In the genomic region with DNA sequence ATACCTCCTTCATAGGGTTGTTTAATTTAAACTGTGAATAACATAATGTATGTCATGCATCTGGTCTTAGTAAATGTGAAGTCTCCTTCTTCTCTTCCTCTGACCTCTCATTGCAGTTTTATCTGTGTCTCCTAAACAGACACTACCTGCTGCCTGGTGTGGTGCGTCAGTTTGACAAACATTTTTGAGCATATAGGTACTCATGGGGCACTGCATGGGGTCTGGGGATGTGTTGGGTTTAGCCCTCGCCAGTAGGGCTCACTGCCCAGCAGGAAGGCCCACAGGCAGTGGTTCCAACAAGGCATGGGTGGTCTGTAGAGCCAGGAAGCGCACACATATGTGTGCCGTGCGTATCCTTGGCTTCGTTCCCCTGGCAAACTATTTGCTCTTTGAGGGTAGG, we compare ENCODE assay signal across 2 cellular contexts.
TF ChIP-seq lines count a peak whose summit lies in the region.

No MANE protein-coding gene starts in this region.

TF ChIP-seq in SK-N-SH, 30 proteins besides CTCF, POLR2A, EP300 and RAD21:
- no peak for TF ChIP-seq ELF1 (IDR thresholded peaks at IDR 0.05)
- TF ChIP-seq, protein P1, sequence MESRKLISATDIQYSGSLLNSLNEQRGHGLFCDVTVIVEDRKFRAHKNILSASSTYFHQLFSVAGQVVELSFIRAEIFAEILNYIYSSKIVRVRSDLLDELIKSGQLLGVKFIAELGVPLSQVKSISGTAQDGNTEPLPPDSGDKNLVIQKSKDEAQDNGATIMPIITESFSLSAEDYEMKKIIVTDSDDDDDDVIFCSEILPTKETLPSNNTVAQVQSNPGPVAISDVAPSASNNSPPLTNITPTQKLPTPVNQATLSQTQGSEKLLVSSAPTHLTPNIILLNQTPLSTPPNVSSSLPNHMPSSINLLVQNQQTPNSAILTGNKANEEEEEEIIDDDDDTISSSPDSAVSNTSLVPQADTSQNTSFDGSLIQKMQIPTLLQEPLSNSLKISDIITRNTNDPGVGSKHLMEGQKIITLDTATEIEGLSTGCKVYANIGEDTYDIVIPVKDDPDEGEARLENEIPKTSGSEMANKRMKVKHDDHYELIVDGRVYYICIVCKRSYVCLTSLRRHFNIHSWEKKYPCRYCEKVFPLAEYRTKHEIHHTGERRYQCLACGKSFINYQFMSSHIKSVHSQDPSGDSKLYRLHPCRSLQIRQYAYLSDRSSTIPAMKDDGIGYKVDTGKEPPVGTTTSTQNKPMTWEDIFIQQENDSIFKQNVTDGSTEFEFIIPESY (IDR thresholded peaks at IDR 0.05; ENCODE audit: borderline replicate concordance, low read depth), result no peak
- TF ChIP-seq TAF1 (IDR thresholded peaks at IDR 0.05; ENCODE audit: borderline replicate concordance, low read depth, low read length), result no peak
- no peak for TF ChIP-seq POLR2AphosphoS5 (IDR thresholded peaks at IDR 0.05; ENCODE audit: low read depth, low read length)
- no peak for TF ChIP-seq TEAD4 (IDR thresholded peaks at IDR 0.05; ENCODE audit: borderline replicate concordance, insufficient read depth)
- TF ChIP-seq, protein P2, sequence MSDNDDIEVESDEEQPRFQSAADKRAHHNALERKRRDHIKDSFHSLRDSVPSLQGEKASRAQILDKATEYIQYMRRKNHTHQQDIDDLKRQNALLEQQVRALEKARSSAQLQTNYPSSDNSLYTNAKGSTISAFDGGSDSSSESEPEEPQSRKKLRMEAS (IDR thresholded peaks at IDR 0.05; ENCODE audit: low read depth), result no peak
- no peak for TF ChIP-seq GATA2 (CRISPR knock-in tag; IDR thresholded peaks at IDR 0.05)
- no peak for TF ChIP-seq FOXM1 (IDR thresholded peaks at IDR 0.05; ENCODE audit: low read depth)
- TF ChIP-seq NRF1 (IDR thresholded peaks at IDR 0.05; ENCODE audit: low read depth, low read length), result no peak
- no peak for TF ChIP-seq YY1 (IDR thresholded peaks at IDR 0.05; ENCODE audit: low read depth)
- no peak for TF ChIP-seq IRF3 (IDR thresholded peaks at IDR 0.05; ENCODE audit: low read depth, low read length)
- TF ChIP-seq GABPA (IDR thresholded peaks at IDR 0.05; ENCODE audit: low read depth), result no peak
- TF ChIP-seq, protein P3, sequence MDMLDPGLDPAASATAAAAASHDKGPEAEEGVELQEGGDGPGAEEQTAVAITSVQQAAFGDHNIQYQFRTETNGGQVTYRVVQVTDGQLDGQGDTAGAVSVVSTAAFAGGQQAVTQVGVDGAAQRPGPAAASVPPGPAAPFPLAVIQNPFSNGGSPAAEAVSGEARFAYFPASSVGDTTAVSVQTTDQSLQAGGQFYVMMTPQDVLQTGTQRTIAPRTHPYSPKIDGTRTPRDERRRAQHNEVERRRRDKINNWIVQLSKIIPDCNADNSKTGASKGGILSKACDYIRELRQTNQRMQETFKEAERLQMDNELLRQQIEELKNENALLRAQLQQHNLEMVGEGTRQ (IDR thresholded peaks at IDR 0.05; ENCODE audit: borderline replicate concordance, low read depth, low read length), result no peak
- TF ChIP-seq MEF2A (IDR thresholded peaks at IDR 0.05; ENCODE audit: borderline replicate concordance, low read depth), result no peak
TF ChIP-seq in SK-N-SH: peak in this region for 0.

TF ChIP-seq in SK-N-SH treated with all-trans-retinoic acid at 6 μM for 48 hours, 23 proteins besides CTCF, POLR2A, EP300 and RAD21:
- TF ChIP-seq BACH2 (CRISPR knock-in tag; IDR thresholded peaks at IDR 0.05; ENCODE audit: borderline replicate concordance) (no peak), CSDC2 (CRISPR knock-in tag; IDR thresholded peaks at IDR 0.05) (no peak), ESRRG (CRISPR knock-in tag; IDR thresholded peaks at IDR 0.05) (no peak), PPARA (CRISPR knock-in tag; IDR thresholded peaks at IDR 0.05; ENCODE audit: borderline replicate concordance) (no peak), CSRNP3 (CRISPR knock-in tag; IDR thresholded peaks at IDR 0.05) (no peak), ISL1 (CRISPR knock-in tag; IDR thresholded peaks at IDR 0.05) (no peak), CREB5 (CRISPR knock-in tag; IDR thresholded peaks at IDR 0.05; ENCODE audit: low read depth) (no peak), ARNTL (CRISPR knock-in tag; IDR thresholded peaks at IDR 0.05; ENCODE audit: borderline replicate concordance, low read depth) (no peak), ZC3H10 (CRISPR knock-in tag; IDR thresholded peaks at IDR 0.05) (no peak), RARB (CRISPR knock-in tag; IDR thresholded peaks at IDR 0.05) (no peak), SNAI2 (CRISPR knock-in tag; IDR thresholded peaks at IDR 0.05) (no peak), GLIS3 (CRISPR knock-in tag; IDR thresholded peaks at IDR 0.05) (no peak), POU6F1 (CRISPR knock-in tag; IDR thresholded peaks at IDR 0.05; ENCODE audit: borderline replicate concordance, low read depth) (no peak), OSR1 (CRISPR knock-in tag; IDR thresholded peaks at IDR 0.05) (no peak), TOX (CRISPR knock-in tag; IDR thresholded peaks at IDR 0.05; ENCODE audit: borderline replicate concordance) (no peak), ZNF8 (CRISPR knock-in tag; IDR thresholded peaks at IDR 0.05) (no peak), TCF4 (CRISPR knock-in tag; IDR thresholded peaks at IDR 0.05; ENCODE audit: borderline replicate concordance) (no peak), ZFP30 (CRISPR knock-in tag; IDR thresholded peaks at IDR 0.05) (no peak), PATZ1 (CRISPR knock-in tag; IDR thresholded peaks at IDR 0.05; ENCODE audit: borderline replicate concordance) (no peak), ZNF565 (CRISPR knock-in tag; conservative IDR thresholded peaks at IDR 0.05; ENCODE audit: low read depth) (no peak)
